ENCODE assay signal across 14 cellular contexts in the genomic region with DNA sequence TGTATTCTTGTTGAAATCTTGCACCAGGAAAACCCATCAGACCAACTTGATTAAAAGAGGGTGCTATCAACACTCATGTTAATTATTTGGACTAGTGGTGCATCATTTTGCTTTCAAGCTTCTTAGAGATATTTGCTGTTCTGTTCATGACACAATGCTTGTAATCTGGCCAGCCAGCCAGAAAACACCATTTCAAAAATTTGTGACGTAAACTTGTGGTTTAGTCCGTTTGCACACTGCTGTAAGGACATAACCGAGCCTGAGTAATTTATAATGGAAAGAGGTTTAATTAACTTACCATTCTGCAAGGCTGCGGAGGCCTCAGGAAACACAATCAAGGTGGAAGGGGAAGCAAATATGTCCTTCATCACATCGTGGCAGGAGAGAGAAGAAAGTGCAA.
DNase-seq lines count a peak whose midpoint lies in the region; ATAC-seq, FAIRE-seq and TF ChIP-seq lines count a peak whose summit lies in the region.
"Had no signal": no experiment of that assay in that cellular context is flagged by ENCODE, and none has a peak within 500 bp of the region (broad histone marks: within the 10 kb centered on the region; RNA-seq: fewer than 3 reads in every experiment).

No MANE protein-coding gene starts in this region.

- no peak overlapping the region for H3K23ac ChIP-seq in mesendoderm (ENCODE audit: low read length)

- H3K4me2 ChIP-seq in HepG2 (ENCODE audit: low read depth, low read length) (no peak overlapping the region), mesendoderm (ENCODE audit: low read length) (no peak overlapping the region)

- no peak overlapping the region for H2BK120ac ChIP-seq in mesendoderm (ENCODE audit: low read depth, low read length)

- no peak overlapping the region for H4K5ac ChIP-seq in mesendoderm (ENCODE audit: low read length)

- no peak for TF ChIP-seq RAD21 in liver (IDR thresholded peaks at IDR 0.05)
- no peak for TF ChIP-seq RAD21 in HepG2 (CRISPR knock-in tag; IDR thresholded peaks at IDR 0.05)

- ATAC-seq in HepG2 = no peak
- ATAC-seq in aorta (ENCODE audit: low FRiP score) = peak; percentile 45
- no peak for ATAC-seq in HG02571 (IDR thresholded peaks at IDR 0.05; ENCODE audit: unreplicated experiment)
- ATAC-seq: left colon had no signal

- intact Hi-C loops in HepG2 (cut with micrococcal nuclease; ENCODE audit: unreplicated experiment) = no loop called here
- intact Hi-C loops in aorta (cut with DNase I) = no loop called here

- no peaks in the 10 kb centered on the region for H3K79me2 ChIP-seq in HepG2 (ENCODE audit: insufficient read depth, low read length)
- no peaks in the 10 kb centered on the region for H3K79me2 ChIP-seq in mesendoderm (ENCODE audit: control insufficient read depth, insufficient read depth, low read length)

- TF ChIP-seq CTCF in liver (IDR thresholded peaks at IDR 0.05; ENCODE audit: low read depth, low read length, missing input control) (no peak), HepG2 (CRISPR knock-in tag; IDR thresholded peaks at IDR 0.05) (no peak)

- H4K8ac ChIP-seq in mesendoderm (ENCODE audit: low read depth, low read length) = peak overlapping the region; percentile 56

- no peak for TF ChIP-seq POLR2A in HepG2 (IDR thresholded peaks at IDR 0.05; ENCODE audit: insufficient read depth in 1 of 2, low read depth in 2 of 2, low read length in 2 of 2)

- no TSS peak for BruUV-seq in HepG2 (replicated peaks; lab: Mats Ljungman, UMichigan)

- CTCF ChIA-PET in HepG2 (lab: Yijun Ruan, JAX; ENCODE audit: low intra/inter-chr PET ratio, low total read pairs) = no interaction called here

- no peaks in the 10 kb centered on the region for H3K79me1 ChIP-seq in mesendoderm (ENCODE audit: low read length)

- POLR2A ChIA-PET in HepG2 (lab: Yijun Ruan, JAX) = interaction anchor here (3.2 kb wide), 1 partner anchor 27 kb away, joined by 12 read pairs; no protein-coding TSS in a partner anchor

- peak overlapping the region; percentile 68 for H3K18ac ChIP-seq in mesendoderm (ENCODE audit: low read length)

- no peak overlapping the region for H2BK5ac ChIP-seq in mesendoderm (ENCODE audit: low read length)

- H3K56ac ChIP-seq in mesendoderm (ENCODE audit: low read length) = no peak overlapping the region

- H3K4me1 ChIP-seq in liver (ENCODE audit: control insufficient read depth in 4 of 4, insufficient read depth in 4 of 4, low read length in 3 of 4) = peaks cover 10 to 32% (median 25%) of the 10 kb centered on the region in 4 donors
- peaks cover 47% of the 10 kb centered on the region for H3K4me1 ChIP-seq in HepG2 (ENCODE audit: insufficient read depth, low read length)
- H3K4me1 ChIP-seq in mesendoderm (ENCODE audit: control insufficient read depth, low read depth, low read length) = peaks cover 5% of the 10 kb centered on the region
- H3K4me1 ChIP-seq in aorta (ENCODE audit: control insufficient read depth in 1 of 2, insufficient read depth in 2 of 2, low read length in 2 of 2) = peaks cover 0 to 2% of the 10 kb centered on the region in 2 donors

- TF ChIP-seq EP300 in HepG2 (IDR thresholded peaks at IDR 0.05; ENCODE audit: low read depth in 2 of 2, low read length in 2 of 2) (no peak), HepG2 (CRISPR knock-in tag; IDR thresholded peaks at IDR 0.05; ENCODE audit: borderline replicate concordance) (no peak)

- H3K27me3 ChIP-seq in liver (ENCODE audit: control insufficient read depth in 4 of 4, insufficient read depth in 4 of 4, low read length in 3 of 4) (no peaks in the 10 kb centered on the region), HepG2 (ENCODE audit: control insufficient read depth in 1 of 2, insufficient read depth in 2 of 2, low read length in 2 of 2) (no peaks in the 10 kb centered on the region), mesendoderm (ENCODE audit: insufficient read depth, low read length, poor library complexity) (no peaks in the 10 kb centered on the region), aorta (ENCODE audit: control insufficient read depth in 1 of 2, insufficient read depth in 2 of 2, low read length in 1 of 2) (no peaks in the 10 kb centered on the region)

- H2AK5ac ChIP-seq in mesendoderm (ENCODE audit: low read length) = no peak overlapping the region

- no peak overlapping the region for H2BK15ac ChIP-seq in mesendoderm (replicated peaks; ENCODE audit: low read depth)

- H3K36me3 ChIP-seq in liver (ENCODE audit: control insufficient read depth in 4 of 4, insufficient read depth in 3 of 4, low read depth in 1 of 4, low read length in 3 of 4) (no peaks in the 10 kb centered on the region), HepG2 (replicated peaks in 1 of 2; ENCODE audit: control insufficient read depth in 1 of 2, insufficient read depth in 2 of 2, low read length in 2 of 2) (no peaks in the 10 kb centered on the region), mesendoderm (ENCODE audit: control insufficient read depth, insufficient read depth, low read length) (no peaks in the 10 kb centered on the region), aorta (ENCODE audit: control insufficient read depth in 1 of 2, insufficient read depth in 2 of 2, low read length in 1 of 2) (no peaks in the 10 kb centered on the region)

- H3K4me3 ChIP-seq in liver (ENCODE audit: low read depth in 1 of 3, low read length in 3 of 3) (no peak overlapping the region), HepG2 (replicated peaks in 1 of 3; ENCODE audit: insufficient read depth in 1 of 3, low read depth in 2 of 3, low read length in 3 of 3) (no peak overlapping the region), mesendoderm (ENCODE audit: low read length) (no peak overlapping the region), aorta (ENCODE audit: low read length in 2 of 2) (no peak overlapping the region)
- H3K4me3 ChIP-seq: skin epidermis had no signal

- H3K9ac ChIP-seq in liver (ENCODE audit: low read depth in 1 of 2, low read length in 2 of 2) = no peak overlapping the region
- H3K9ac ChIP-seq in HepG2 (ENCODE audit: insufficient read depth, low read depth, low read length) = no peak overlapping the region
- no peak overlapping the region for H3K9ac ChIP-seq in mesendoderm (ENCODE audit: low read length)

- no peak overlapping the region for H3K4ac ChIP-seq in mesendoderm (ENCODE audit: low read depth, low read length)

- no peak overlapping the region for H2AFZ ChIP-seq in HepG2 (ENCODE audit: low read length)

- no peak for FAIRE-seq in HepG2 (lab: Jason Lieb, UNC)
- FAIRE-seq: endothelial cell of umbilical vein, RCC 7860 had no signal

- H3K27ac ChIP-seq in liver (ENCODE audit: low read depth in 1 of 2, low read length in 2 of 2) (peak overlapping the region; percentile 63 to 76), HepG2 (ENCODE audit: extremely low read length, insufficient read depth, low read length) (no peak overlapping the region), mesendoderm (ENCODE audit: low read depth, low read length) (no peak overlapping the region), aorta (ENCODE audit: low read depth in 1 of 2, low read length in 2 of 2) (no peak overlapping the region)

- H3K9me3 ChIP-seq in liver (ENCODE audit: control insufficient read depth in 4 of 4, low read length in 3 of 4) (no peaks in the 10 kb centered on the region), HepG2 (ENCODE audit: low read length) (no peaks in the 10 kb centered on the region), aorta (ENCODE audit: control insufficient read depth, low read length) (no peaks in the 10 kb centered on the region)

- in situ Hi-C loops in HepG2 (cut with HindIII; ENCODE audit: extremely low pct_ligation_motif_present, low pct_unique_long_range_greater_than_20kb) = no loop called here

- DNase-seq in HepG2 (ENCODE audit: low spot score) (no peak), dermis microvascular lymphatic vessel endothelial cell (ENCODE audit: low read depth in 2 of 2) (peak; percentile 12 to 15), mesendoderm (no peak), aorta (no peak), NCI-H446 treated with DMSO at 0.1 percent for 48 hours (lab: John Stamatoyannopoulos, UW) (no peak)
- DNase-seq in activated CD4-positive, alpha-beta T cell treated with anti-CD3 and anti-CD28 coated beads for 1 hour = no peak
- DNase-seq: activated naive CD8-positive, alpha-beta T cell treated with anti-CD3 and anti-CD28 coated beads for 36 hours; left colon; NCI-H2081 had no signal

- no peaks in the 10 kb centered on the region for H4K20me1 ChIP-seq in HepG2 (ENCODE audit: insufficient read depth, low read length)

- 72% methylated on average over 5 of the region's 5 CpGs for WGBS in liver
- 93% methylated on average over 5 of the region's 5 CpGs for WGBS in HepG2 (ENCODE audit: low lambda C conversion rate)
- WGBS in mesendoderm (ENCODE audit: extremely low coverage, insufficient coverage, low lambda C conversion rate) = no CpG with 5 or more reads among the region's 5 CpGs
- WGBS in aorta, 2 donors = 94 to 95% methylated on average over 5 of the region's 5 CpGs

TF ChIP-seq in liver, 16 proteins besides CTCF, POLR2A, EP300 and RAD21 (continues in another document):
- TF ChIP-seq ATF3 (IDR thresholded peaks at IDR 0.05) (no peak), YY1 (IDR thresholded peaks at IDR 0.05) (no peak)

TF ChIP-seq in HepG2, 621 proteins besides CTCF, POLR2A, EP300 and RAD21 (continues in another document):
- no peak for TF ChIP-seq ZNF687 (CRISPR knock-in tag; IDR thresholded peaks at IDR 0.05)

Comparison
In these comparisons a context has a peak if more than half of its experiments do, and no peak if none do; other contexts are left out.
1. H3K27ac ChIP-seq: peak in liver (2 of 2); none in HepG2 (single experiment), mesendoderm (single experiment) and aorta (0 of 2).
2. DNase-seq: peak in dermis microvascular lymphatic vessel endothelial cell (2 of 2); none in HepG2 (single experiment), mesendoderm (single experiment), aorta (0 of 2), activated CD4-positive, alpha-beta T cell treated with anti-CD3 and anti-CD28 coated beads for 1 hour (single experiment) and NCI-H446 treated with DMSO at 0.1 percent for 48 hours (single experiment).